ENCODE assay signal across 8 cellular contexts in genomic region chr5:134132372-134133212, GRCh38. TPM values are rescaled to one million over a fixed set of nuclear protein-coding genes. Genes with fewer than 3 reads are reported as not detected.
A peak's percentile ranks its signal among the peaks of the same experiment; 100 is the strongest.
DNase-seq lines count a peak whose midpoint lies in the region; ATAC-seq and TF ChIP-seq lines count a peak whose summit lies in the region.

No MANE protein-coding gene starts in this region.

- H3K4me3 ChIP-seq in HCT116 (replicated peaks in 1 of 2; ENCODE audit: low read depth in 1 of 2, low read length in 2 of 2), result no peak overlapping the region
- no peak overlapping the region for H3K4me3 ChIP-seq in stomach

- H3K36me3 ChIP-seq in HCT116 (ENCODE audit: control insufficient read depth in 1 of 2, insufficient read depth in 2 of 2, low read length in 2 of 2), result peaks cover 0 to 8% of the 10 kb centered on the region in 2 experiments; a peak in 3 of 4 replicates
- peaks cover 14 to 84% (median 67%) of the 10 kb centered on the region in 4 donors for H3K36me3 ChIP-seq in stomach

- no peaks in the 10 kb centered on the region for H3K9me3 ChIP-seq in HCT116 (ENCODE audit: control insufficient read depth in 1 of 2, insufficient read depth in 1 of 2, low read depth in 1 of 2, low read length in 2 of 2)
- H3K9me3 ChIP-seq in stomach, result no peaks in the 10 kb centered on the region

- H2AFZ ChIP-seq in HCT116 (ENCODE audit: low read depth, low read length, poor library complexity, severe bottlenecking), result no peak overlapping the region

- H4K20me1 ChIP-seq in HCT116 (ENCODE audit: insufficient read depth), result no peaks in the 10 kb centered on the region

- H3K4me1 ChIP-seq in HCT116 (ENCODE audit: control insufficient read depth in 1 of 2, insufficient read depth in 2 of 2, low read length in 2 of 2) (peaks cover 0 to under 1% of the 10 kb centered on the region in 2 experiments; a peak in 1 of 4 replicates), stomach (peaks cover 13 to 42% (median 24%) of the 10 kb centered on the region in 4 donors)

- TF ChIP-seq POLR2A in HCT116 (IDR thresholded peaks at IDR 0.05; ENCODE audit: borderline replicate concordance, extremely low read depth, insufficient read depth, insufficient read length) (no peak), stomach (IDR thresholded peaks at IDR 0.05) (no peak)

- POLR2A ChIA-PET in GM10248 (lab: Yijun Ruan, JAX), result interaction anchor here (0.6 to 1.7 kb wide), 3 partner anchors 12 to 33 kb away, joined by 3 to 4 read pairs (median 3); no protein-coding TSS in a partner anchor
- POLR2A ChIA-PET in HCT116 (lab: Charles Lee), result no interaction called here
- POLR2A ChIA-PET in HEK293T (lab: Yijun Ruan, JAX), result no interaction called here

- H3K4me1 Mint-ChIP-seq in effector memory CD8-positive, alpha-beta T cell (ENCODE audit: low read depth in 2 of 2), result peaks cover 92 to 93% of the 10 kb centered on the region in 2 donors
- peaks cover 97% of the 10 kb centered on the region for H3K4me1 Mint-ChIP-seq in stimulated activated effector memory CD8-positive, alpha-beta T cell treated with anti-CD3 and anti-CD28 coated beads, Interleukin-12 subunit alpha, Interleukin-12 subunit beta, amount 100 ng/mL, for 72 hours

- no peak for TF ChIP-seq RAD21 in HCT116 (IDR thresholded peaks at IDR 0.05; ENCODE audit: low read depth)

- TF ChIP-seq CTCF in GM10248 (IDR thresholded peaks at IDR 0.05; ENCODE audit: control extremely low read depth, extremely low read depth, low read depth, missing control alignments), result peak; percentile 62
- TF ChIP-seq CTCF in HCT116 (IDR thresholded peaks at IDR 0.05 in 2 of 3, conservative IDR thresholded peaks at IDR 0.05 in 1 of 3; ENCODE audit: borderline replicate concordance in 1 of 3, insufficient read depth in 1 of 3, low read depth in 2 of 3, low read length in 2 of 3), result 0 out of 6 replicates have a peak, but pooled peaks of 2 of the 3 experiments have one; percentile 6 to 11
- TF ChIP-seq CTCF in stomach (IDR thresholded peaks at IDR 0.05), result no peak

- H3K27ac ChIP-seq in HCT116 (ENCODE audit: low read depth, low read length), result no peak overlapping the region
- peak overlapping the region in 1 of 5 donors; percentile 39 for H3K27ac ChIP-seq in stomach

- no peaks in the 10 kb centered on the region for H3K9me2 ChIP-seq in HCT116 (ENCODE audit: insufficient read depth)

- no peak overlapping the region for H3K9ac ChIP-seq in HCT116 (ENCODE audit: low read length)

- H3K27me3 ChIP-seq in HCT116 (ENCODE audit: insufficient read depth, low read length), result no peaks in the 10 kb centered on the region
- no peaks in the 10 kb centered on the region for H3K27me3 ChIP-seq in stomach

- peak overlapping the region; percentile 95 to 99 for H3K27ac Mint-ChIP-seq in effector memory CD8-positive, alpha-beta T cell
- H3K27ac Mint-ChIP-seq in stimulated activated effector memory CD8-positive, alpha-beta T cell treated with anti-CD3 and anti-CD28 coated beads, Interleukin-12 subunit alpha, Interleukin-12 subunit beta, amount 100 ng/mL, for 72 hours, result peak overlapping the region; percentile 89

- no peak for TF ChIP-seq EP300 in stomach (IDR thresholded peaks at IDR 0.05)

- intact Hi-C loops in HCT116 (cut with micrococcal nuclease), result no loop called here
- intact Hi-C loops in stomach (cut with DNase I; ENCODE audit: low total_unique reads), result no loop called here

- ATAC-seq in HCT116, result no peak
- ATAC-seq in effector memory CD8-positive, alpha-beta T cell (replicated peaks), result peak; percentile 83
- ATAC-seq in stimulated activated effector memory CD8-positive, alpha-beta T cell treated with anti-CD3 and anti-CD28 coated beads, Interleukin-12 subunit alpha, Interleukin-12 subunit beta, amount 100 ng/mL, for 72 hours, result peak; percentile 80

- RAD21 ChIA-PET in HCT116 (lab: Charles Lee; ENCODE audit: low non-redundant PET in 1 of 2, low total read pairs in 2 of 2, uncharacterized antibody in 2 of 2, unreplicated experiment in 2 of 2), result no interaction called here

- H3K9me3 Mint-ChIP-seq in effector memory CD8-positive, alpha-beta T cell, result no peaks in the 10 kb centered on the region
- no peaks in the 10 kb centered on the region for H3K9me3 Mint-ChIP-seq in stimulated activated effector memory CD8-positive, alpha-beta T cell treated with anti-CD3 and anti-CD28 coated beads, Interleukin-12 subunit alpha, Interleukin-12 subunit beta, amount 100 ng/mL, for 72 hours

- peak overlapping the region; percentile 81 to 86 for H3K4me3 Mint-ChIP-seq in effector memory CD8-positive, alpha-beta T cell
- H3K4me3 Mint-ChIP-seq in stimulated activated effector memory CD8-positive, alpha-beta T cell treated with anti-CD3 and anti-CD28 coated beads, Interleukin-12 subunit alpha, Interleukin-12 subunit beta, amount 100 ng/mL, for 72 hours, result peak overlapping the region; percentile 51

- 29 to 55% (median 44%) methylated on average over 9 to 16 of the region's 16 CpGs for WGBS in stomach, 5 donors

- H3K79me2 ChIP-seq in HCT116 (ENCODE audit: insufficient read depth, low read length), result 0 out of 2 replicates have a peak, but pooled peaks cover 2% of the 10 kb centered on the region

- H3K36me3 Mint-ChIP-seq in effector memory CD8-positive, alpha-beta T cell (ENCODE audit: insufficient read depth), result peaks cover 100% of the 10 kb centered on the region
- H3K36me3 Mint-ChIP-seq in stimulated activated effector memory CD8-positive, alpha-beta T cell treated with anti-CD3 and anti-CD28 coated beads, Interleukin-12 subunit alpha, Interleukin-12 subunit beta, amount 100 ng/mL, for 72 hours, result peaks cover 56% of the 10 kb centered on the region

- CTCF ChIA-PET in GM10248 (lab: Yijun Ruan, JAX) (interaction anchor here (26.3 kb wide), 1 partner anchor 97 kb away, joined by 882 read pairs; no protein-coding TSS in a partner anchor), HCT116 (lab: Charles Lee) (interaction anchor here (1.0 kb wide), 1 partner anchor 8 kb away, joined by 3 read pairs; no protein-coding TSS in a partner anchor), HEK293T (lab: Yijun Ruan, JAX) (interaction anchor here (1.1 kb wide), 1 partner anchor 9 kb away, joined by 3 read pairs; no protein-coding TSS in a partner anchor)

- H3K4me2 ChIP-seq in HCT116 (ENCODE audit: low read length), result no peak overlapping the region

- H3K27me3 Mint-ChIP-seq in effector memory CD8-positive, alpha-beta T cell, result no peaks in the 10 kb centered on the region

- no TSS peak for BruUV-seq in HCT116 (replicated peaks; lab: Mats Ljungman, UMichigan)

- DNase-seq in GM10248 (ENCODE audit: extremely low spot score) (peak; percentile 80), HCT116 (ENCODE audit: low read depth, low spot score) (no peak), HEK293T (ENCODE audit: extremely low spot score) (no peak), stomach (no peak), NCI-H524 (lab: John Stamatoyannopoulos, UW) (no peak)
- DNase-seq in activated CD4-positive, CD25-positive, alpha-beta regulatory T cell treated with anti-CD3 and anti-CD28 coated beads, Interleukin-2, amount 50 U/mL, for 16 hours (ENCODE audit: low read depth, low spot score), result peak; percentile 40
- DNase-seq in effector memory CD8-positive, alpha-beta T cell, result peak; percentile 84 to 86 (median 84)
- peak in 1 of 2 donors; percentile 51 for DNase-seq in stimulated activated effector memory CD8-positive, alpha-beta T cell treated with anti-CD3 and anti-CD28 coated beads, Interleukin-12 subunit alpha, Interleukin-12 subunit beta, amount 100 ng/mL, for 72 hours (ENCODE audit: low spot score in 2 of 2)

TF ChIP-seq in HCT116, 20 proteins besides CTCF, POLR2A, EP300 and RAD21 (continues in another document):
- TF ChIP-seq EZH2phosphoT487 (IDR thresholded peaks at IDR 0.05; ENCODE audit: borderline replicate concordance) (no peak), EGR1 (IDR thresholded peaks at IDR 0.05; ENCODE audit: low read depth) (no peak), SP1 (IDR thresholded peaks at IDR 0.05; ENCODE audit: low read depth) (no peak), MAX (IDR thresholded peaks at IDR 0.05) (no peak), CBX3 (IDR thresholded peaks at IDR 0.05; ENCODE audit: low read depth) (no peak), ZNF274 (IDR thresholded peaks at IDR 0.05; ENCODE audit: low read depth, low read length) (no peak), SRF (IDR thresholded peaks at IDR 0.05; ENCODE audit: low read depth) (no peak), FOSL1 (IDR thresholded peaks at IDR 0.05; ENCODE audit: low read depth) (no peak)

TF ChIP-seq in HEK293T, 16 proteins besides CTCF, POLR2A, EP300 and RAD21:
- TF ChIP-seq FOXM1 (IDR thresholded peaks at IDR 0.05; ENCODE audit: borderline replicate concordance), result no peak
- TF ChIP-seq BHLHE40 (IDR thresholded peaks at IDR 0.05; ENCODE audit: borderline replicate concordance), result no peak
- TF ChIP-seq HDGF (IDR thresholded peaks at IDR 0.05; ENCODE audit: borderline replicate concordance), result no peak
- no peak for TF ChIP-seq SUZ12 (IDR thresholded peaks at IDR 0.05)
- no peak for TF ChIP-seq TARDBP (IDR thresholded peaks at IDR 0.05)
- no peak for TF ChIP-seq FOXK2 (IDR thresholded peaks at IDR 0.05)
- TF ChIP-seq ARNT (IDR thresholded peaks at IDR 0.05), result no peak
- TF ChIP-seq ELF4 (IDR thresholded peaks at IDR 0.05), result no peak
- TF ChIP-seq LEF1 (IDR thresholded peaks at IDR 0.05; ENCODE audit: borderline replicate concordance), result no peak
- TF ChIP-seq ZNF384 (IDR thresholded peaks at IDR 0.05), result no peak
- TF ChIP-seq PKNOX1 (IDR thresholded peaks at IDR 0.05), result no peak
- no peak for TF ChIP-seq FOXA1 (IDR thresholded peaks at IDR 0.05)
- no peak for TF ChIP-seq NFRKB (IDR thresholded peaks at IDR 0.05)

RNA-seq across cellular contexts. Expression of gene TCF7, which starts 18.1 kb away (rescaled TPM):
- total RNA-seq in HCT116 (2021; ENCODE audit: unreplicated experiment) (17.8 TPM), stomach (10 to 100 TPM in 1 of 5 donors, 1 to 10 TPM in 3, not detected in 1; 4.6 to 13.3 (median 7.6) TPM)
- polyA plus RNA-seq in HCT116 (2012), result 11.1 and 11.3 TPM in 2 replicates
- 1 to 10 TPM; 3.7 to 8.0 (median 5.0) TPM for polyA plus RNA-seq in stomach

RNA-seq across cellular contexts. Expression of gene SKP1, which starts 44.2 kb away (rescaled TPM):
- total RNA-seq in HCT116 (2021; ENCODE audit: unreplicated experiment) (245 TPM), stomach (100 to 1,000 TPM in 3 of 5 donors, 10 to 100 TPM in 2; 18.1 to 163 (median 126) TPM)
- 227 and 318 TPM in 2 replicates for polyA plus RNA-seq in HCT116 (2012)
- 100 to 1,000 TPM; 233 to 590 (median 480) TPM for polyA plus RNA-seq in stomach

Comparison
In these comparisons a context has a peak if more than half of its experiments do, and no peak if none do; other contexts are left out.
1. DNase-seq: peak in GM10248 (single experiment), activated CD4-positive, CD25-positive, alpha-beta regulatory T cell treated with anti-CD3 and anti-CD28 coated beads, Interleukin-2, amount 50 U/mL, for 16 hours (single experiment) and effector memory CD8-positive, alpha-beta T cell (3 of 3); none in HCT116 (single experiment), HEK293T (single experiment), stomach (single experiment) and NCI-H524 (0 of 2).
2. CTCF ChIP-seq: peak in GM10248 (single experiment) and HCT116 (2 of 3); none in stomach (0 of 7).